In the genomic region with DNA sequence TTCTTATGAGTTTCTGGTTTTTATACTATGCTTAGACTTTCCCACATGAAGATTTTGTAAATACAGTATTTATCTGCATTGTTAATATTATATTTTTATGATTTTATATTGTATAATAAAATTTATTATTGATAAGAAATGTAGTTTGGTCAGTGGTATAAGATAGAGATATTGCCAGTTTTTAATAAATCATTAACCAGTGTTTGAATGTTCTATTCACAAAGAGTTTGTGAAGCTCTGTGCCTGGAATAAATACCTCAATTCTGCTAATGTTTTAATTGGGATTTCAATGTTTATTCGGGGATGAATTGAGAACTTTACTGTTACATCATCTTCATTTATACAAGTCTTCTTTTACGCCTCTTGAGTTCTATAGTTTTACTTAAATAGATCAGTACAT, we compare ENCODE assay signal across 19 cellular contexts. TPM values are rescaled to one million over a fixed set of nuclear protein-coding genes. Genes with fewer than 3 reads are reported as not detected.
DNase-seq lines count a peak whose midpoint lies in the region; ATAC-seq, FAIRE-seq and TF ChIP-seq lines count a peak whose summit lies in the region.
"Had no signal": no experiment of that assay in that cellular context is flagged by ENCODE, and none has a peak within 500 bp of the region (broad histone marks: within the 10 kb centered on the region; RNA-seq: fewer than 3 reads in every experiment).

No MANE protein-coding gene starts in this region.

- H3K36me3 Mint-ChIP-seq in type B pancreatic cell = peaks cover 9% of the 10 kb centered on the region

- DNase-seq in RCC 7860 (ENCODE audit: low spot score) (no peak), pancreas (no peak), mucosa of gallbladder (ENCODE audit: low spot score) (no peak), type B pancreatic cell (ENCODE audit: extremely low spot score, unreplicated experiment) (no peak), head of caudate nucleus (no peak)
- DNase-seq: BE2C; CD8-positive, alpha-beta T cell; COR-L47; DMS153; DMS79 treated with DMSO at 0.1 percent for 48 hours; EL; GDM1 had no signal

- no peaks in the 10 kb centered on the region for H3K36me3 ChIP-seq in pancreas
- H3K36me3 ChIP-seq: BE2C, HAP-1 had no signal

- peak in 1 of 4 donors; percentile 53 for ATAC-seq in pancreas
- ATAC-seq: CD8-positive, alpha-beta T cell had no signal

- H3K9me3 Mint-ChIP-seq in type B pancreatic cell = no peaks in the 10 kb centered on the region
- H3K9me3 Mint-ChIP-seq: CD8-positive, alpha-beta T cell had no signal

- H3K27ac Mint-ChIP-seq in type B pancreatic cell = no peak overlapping the region
- H3K27ac Mint-ChIP-seq: CD8-positive, alpha-beta T cell had no signal

- intact Hi-C loops in pancreas (cut with DNase I) (no loop called here), head of caudate nucleus (cut with DNase I) (no loop called here)

- peaks cover under 1% of the 10 kb centered on the region for H3K4me1 Mint-ChIP-seq in type B pancreatic cell (ENCODE audit: unreplicated experiment)

- H3K27ac ChIP-seq in 22Rv1 (peak overlapping the region; percentile 42), pancreas (no peak overlapping the region)
- H3K27ac ChIP-seq: C4-2B had no signal

- H3K4me3 Mint-ChIP-seq in type B pancreatic cell = no peak overlapping the region
- H3K4me3 Mint-ChIP-seq: CD8-positive, alpha-beta T cell had no signal

- WGBS in pancreas, 2 donors = 31 to 33% methylated on average over 2 of the region's 2 CpGs

- no peak overlapping the region for H3K4me3 ChIP-seq in pancreas
- H3K4me3 ChIP-seq: HAP-1 had no signal

- H3K4me1 ChIP-seq in pancreas = peaks cover 0 to 11% (median 10%) of the 10 kb centered on the region in 3 donors
- H3K4me1 ChIP-seq: BE2C, HAP-1 had no signal

- FAIRE-seq in RCC 7860 (lab: Jason Lieb, UNC) (peak; percentile 14), islet of Langerhans (lab: Jason Lieb, UNC) (peak; percentile 21), pancreas (lab: Jason Lieb, UNC) (peak; percentile 86)
- FAIRE-seq: D721Med, GM19239, H1 had no signal

- no peaks in the 10 kb centered on the region for H3K27me3 Mint-ChIP-seq in type B pancreatic cell

- no peaks in the 10 kb centered on the region for H3K9me3 ChIP-seq in pancreas
- H3K9me3 ChIP-seq: BE2C, HAP-1 had no signal

- H3K27me3 ChIP-seq in pancreas = no peaks in the 10 kb centered on the region
- H3K27me3 ChIP-seq: BE2C had no signal

- TF ChIP-seq CTCF in 22Rv1 (IDR thresholded peaks at IDR 0.05) (no peak), pancreas (IDR thresholded peaks at IDR 0.05) (no peak), type B pancreatic cell (conservative IDR thresholded peaks at IDR 0.05) (no peak)

RNA-seq across cellular contexts. Expression of a gene that starts 16.9 kb away (rescaled TPM):
- 10 to 100 TPM in 1 of 6 donors, 1 to 10 TPM in 5; 4.4 to 10.3 (median 6.7) TPM for total RNA-seq in pancreas
- polyA plus RNA-seq in pancreas = 1 to 10 TPM; 4.6 TPM
- 16.8 TPM for total RNA-seq in mucosa of gallbladder
- total RNA-seq in type B pancreatic cell (ENCODE audit: low replicate concordance) = 24.5 and 26.6 TPM in 2 replicates
